In the genomic region with DNA sequence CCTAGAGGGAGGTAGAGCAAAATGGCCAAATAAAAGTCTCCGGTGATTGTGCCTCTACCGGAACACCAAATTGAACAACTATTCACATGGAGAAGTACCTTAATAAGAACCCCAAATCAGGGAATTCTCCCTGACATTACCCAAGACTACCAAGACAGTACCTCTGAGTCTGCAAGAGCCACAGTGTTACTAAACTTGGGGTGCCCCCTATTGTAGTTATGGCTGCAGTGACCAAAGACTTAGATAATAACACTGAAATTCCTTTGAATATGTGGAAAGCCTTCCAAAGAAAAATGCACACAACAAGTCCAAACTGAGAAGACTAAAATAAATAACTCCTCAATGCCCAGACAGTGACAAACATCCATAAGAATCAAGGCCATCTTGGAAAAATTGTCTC, we compare ENCODE assay signal across 10 cellular contexts.
"Had no signal": no experiment of that assay in that cellular context is flagged by ENCODE, and none has a peak within 500 bp of the region (broad histone marks: within the 10 kb centered on the region; RNA-seq: fewer than 3 reads in every experiment).

No MANE protein-coding gene starts in this region.

- H3K4me3 ChIP-seq: K562 had no signal

- H3K27ac ChIP-seq: HL-60, KMS-11 had no signal

- H3K4me1 Mint-ChIP-seq: IgD-negative memory B cell had no signal

- H3K27me3 Mint-ChIP-seq: IgD-negative memory B cell had no signal

- H3K27ac Mint-ChIP-seq: IgD-negative memory B cell had no signal

- ATAC-seq: HepG2, K562 had no signal

- H3K9ac ChIP-seq: KMS-11 had no signal

- H3K4me3 Mint-ChIP-seq: IgD-negative memory B cell had no signal

- H3K4me2 ChIP-seq: KMS-11 had no signal

- H3K36me3 Mint-ChIP-seq: IgD-negative memory B cell had no signal

- DNase-seq: IMR-90, Karpas-422, KBM-7, KG1 had no signal

- FAIRE-seq: HepG2, HTR-8/SVneo, K562 had no signal
